Comparison of ENCODE assay signal across 1 cellular context in genomic region chr9:127021664-127022337, GRCh38.
TF ChIP-seq lines count a peak whose summit lies in the region.

No MANE protein-coding gene starts in this region.

TF ChIP-seq in WTC11, 78 proteins besides CTCF, POLR2A, EP300 and RAD21 (continued from another document):
- no peak for TF ChIP-seq ZNF512 (CRISPR knock-in tag; IDR thresholded peaks at IDR 0.05; ENCODE audit: borderline replicate concordance)
- no peak for TF ChIP-seq SMAD3 (CRISPR knock-in tag; IDR thresholded peaks at IDR 0.05; ENCODE audit: borderline replicate concordance)
- no peak for TF ChIP-seq TEAD4 (CRISPR knock-in tag; IDR thresholded peaks at IDR 0.05)
